In the genomic region with DNA sequence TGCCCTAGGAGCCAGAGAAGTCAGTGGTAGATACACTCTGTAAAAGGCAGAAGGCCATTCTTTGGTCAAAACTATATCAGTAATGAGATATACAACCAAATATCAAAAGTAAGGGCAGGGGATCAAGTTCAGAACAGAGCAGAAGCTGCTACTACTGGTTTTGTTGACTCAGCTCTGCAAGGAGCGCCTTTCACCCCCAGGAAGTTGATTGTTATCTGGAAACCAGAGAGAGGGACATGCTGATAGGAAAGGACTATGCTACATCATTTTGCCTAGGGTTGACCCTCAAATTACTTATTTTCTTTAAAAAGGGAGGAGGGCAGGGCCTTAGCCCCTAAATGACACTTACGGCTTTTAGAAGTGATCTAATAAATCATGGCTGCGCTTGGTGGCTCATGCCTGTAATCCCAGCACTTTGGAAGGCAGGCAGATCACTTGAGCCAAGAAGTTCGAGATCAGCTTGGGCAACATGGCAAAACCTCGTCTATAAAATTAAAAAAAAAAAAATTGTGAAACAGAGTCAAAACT, we compare ENCODE assay signal across 17 cellular contexts.
"Had no signal": no experiment of that assay in that cellular context is flagged by ENCODE, and none has a peak within 500 bp of the region (broad histone marks: within the 10 kb centered on the region; RNA-seq: fewer than 3 reads in every experiment).

No MANE protein-coding gene starts in this region.

- H3K9me3 ChIP-seq: gastroesophageal sphincter, heart right ventricle, pancreas, sigmoid colon had no signal

- ATAC-seq: activated CD8-positive, alpha-beta T cell treated with anti-CD3 and anti-CD28 coated beads for 36 hours; activated T-cell treated with anti-CD3 and anti-CD28 coated beads, Interleukin-2, amount 50 U/mL, for 4 hours; effector memory CD8-positive, alpha-beta T cell; gastroesophageal sphincter; heart right ventricle; left lobe of liver; pancreas had no signal

- H3K36me3 ChIP-seq: brain microvascular endothelial cell, gastroesophageal sphincter, heart right ventricle, pancreas, sigmoid colon had no signal

- H3K27me3 Mint-ChIP-seq: effector memory CD8-positive, alpha-beta T cell; naive B cell had no signal

- H3K27me3 ChIP-seq: brain microvascular endothelial cell, gastroesophageal sphincter, heart right ventricle, pancreas, sigmoid colon had no signal

- H3K4me3 Mint-ChIP-seq: activated CD8-positive, alpha-beta T cell treated with anti-CD3 and anti-CD28 coated beads for 36 hours; activated naive CD4-positive, alpha-beta T cell treated with anti-CD3 and anti-CD28 coated beads, Interleukin-2, amount 50 U/mL, for 24 hours; activated T-cell treated with anti-CD3 and anti-CD28 coated beads, Interleukin-2, amount 50 U/mL, for 4 hours; effector memory CD8-positive, alpha-beta T cell; naive B cell had no signal

- DNase-seq: activated CD4-positive, alpha-beta T cell treated with anti-CD3 and anti-CD28 coated beads for 48 hours; activated CD8-positive, alpha-beta T cell treated with anti-CD3 and anti-CD28 coated beads for 36 hours; activated effector memory CD4-positive, alpha-beta T cell treated with anti-CD3 and anti-CD28 coated beads, Interleukin-2, amount 50 U/mL, for 16 hours; activated T-cell treated with anti-CD3 and anti-CD28 coated beads, Interleukin-2, amount 50 U/mL, for 4 hours; amygdala; brain microvascular endothelial cell; dermis blood vessel endothelial cell; effector memory CD8-positive, alpha-beta T cell; heart right ventricle; naive B cell; pancreas; sigmoid colon; stimulated activated CD4-positive, alpha-beta T cell treated with anti-CD3 and anti-CD28 coated beads, Interleukin-1b, Interleukin-23, amount 100 ng/mL, for 48 hours had no signal

- H3K27ac ChIP-seq: brain microvascular endothelial cell, epithelial cell of prostate, gastroesophageal sphincter, heart right ventricle, pancreas, sigmoid colon had no signal

- H3K27ac Mint-ChIP-seq: activated CD8-positive, alpha-beta T cell treated with anti-CD3 and anti-CD28 coated beads for 36 hours; activated naive CD4-positive, alpha-beta T cell treated with anti-CD3 and anti-CD28 coated beads, Interleukin-2, amount 50 U/mL, for 24 hours; effector memory CD8-positive, alpha-beta T cell; naive B cell had no signal

- H3K4me1 ChIP-seq: gastroesophageal sphincter, heart right ventricle, pancreas, sigmoid colon had no signal

- H3K4me1 Mint-ChIP-seq: activated naive CD4-positive, alpha-beta T cell treated with anti-CD3 and anti-CD28 coated beads, Interleukin-2, amount 50 U/mL, for 24 hours; naive B cell had no signal

- H3K36me3 Mint-ChIP-seq: activated naive CD4-positive, alpha-beta T cell treated with anti-CD3 and anti-CD28 coated beads, Interleukin-2, amount 50 U/mL, for 24 hours; naive B cell had no signal

- H3K9me3 Mint-ChIP-seq: activated CD8-positive, alpha-beta T cell treated with anti-CD3 and anti-CD28 coated beads for 36 hours; activated naive CD4-positive, alpha-beta T cell treated with anti-CD3 and anti-CD28 coated beads, Interleukin-2, amount 50 U/mL, for 24 hours; activated T-cell treated with anti-CD3 and anti-CD28 coated beads, Interleukin-2, amount 50 U/mL, for 4 hours; effector memory CD8-positive, alpha-beta T cell had no signal

- H3K4me3 ChIP-seq: gastroesophageal sphincter, heart right ventricle, pancreas, sigmoid colon had no signal
